ENCODE assay signal across 8 cellular contexts in the genomic region with DNA sequence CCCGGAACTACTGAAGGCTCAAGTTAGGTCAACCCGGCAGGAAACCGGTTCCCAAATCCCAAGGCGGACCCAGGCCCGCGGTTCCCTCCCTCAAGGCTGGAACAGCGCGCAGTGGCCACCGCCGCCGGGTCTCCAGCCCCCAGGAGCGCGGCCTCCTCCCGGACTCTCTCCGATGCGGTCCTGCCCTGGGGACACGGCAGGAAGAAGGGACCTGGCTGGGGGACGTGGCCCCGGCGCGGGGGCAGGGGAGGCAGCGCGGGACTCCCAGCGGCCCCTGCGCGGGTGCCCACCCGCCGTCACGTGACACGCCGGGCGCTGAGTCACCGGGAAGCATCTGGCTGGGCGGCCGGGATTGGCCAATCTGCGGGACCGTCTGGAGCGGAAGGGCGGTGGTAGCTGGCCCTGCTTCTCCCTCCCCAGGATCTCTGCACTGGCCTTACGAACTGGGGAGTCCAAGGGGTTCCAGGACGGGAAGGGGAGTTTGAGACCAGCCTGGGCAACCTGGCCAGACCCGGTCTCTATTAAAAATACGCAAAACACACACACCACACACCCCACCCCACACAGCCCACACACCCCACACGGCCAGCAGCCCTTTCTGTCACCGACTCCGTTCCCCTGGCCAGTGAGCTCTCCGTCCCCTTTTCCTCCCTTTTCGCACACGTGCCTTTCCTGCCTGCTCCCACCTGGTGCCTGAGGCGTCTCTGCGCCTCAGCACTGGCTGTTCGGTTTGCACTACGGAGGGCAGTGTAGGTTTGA. TPM values are rescaled to one million over a fixed set of nuclear protein-coding genes. Genes with fewer than 3 reads are reported as not detected.
DNase-seq lines count a peak whose midpoint lies in the region; ATAC-seq and TF ChIP-seq lines count a peak whose summit lies in the region.

No MANE protein-coding gene starts in this region.

- H4K20me1 ChIP-seq in fibroblast of lung (ENCODE audit: control insufficient read depth, extremely low read depth, insufficient read depth, low read length), result no peaks in the 10 kb centered on the region

- DNase-seq in DMS79 treated with DMSO at 0.1 percent for 48 hours (lab: John Stamatoyannopoulos, UW) (peak; percentile 90), LHCN-M2 (ENCODE audit: low read depth) (peak; percentile 94), RPMI7951 (ENCODE audit: low read depth) (peak; percentile 96), fibroblast of lung (ENCODE audit: low read depth in 2 of 2) (peak; percentile 89 to 93), natural killer cell (peak; percentile 92)
- peak; percentile 81 to 86 for DNase-seq in activated T-helper 1 cell treated with anti-CD3 and anti-CD28 coated beads, Interleukin-2, amount 50 U/mL, for 16 hours (ENCODE audit: low read depth in 1 of 2, low spot score in 1 of 2)
- peak; percentile 89 for DNase-seq in stimulated activated naive CD4-positive, alpha-beta T cell treated with Interleukin-2 at 50 U/mL for 16 hours (lab: John Stamatoyannopoulos, UW)

- no peaks in the 10 kb centered on the region for H3K9me3 Mint-ChIP-seq in natural killer cell

- H3K4me1 ChIP-seq in fibroblast of lung (ENCODE audit: control insufficient read depth, extremely low read depth, insufficient read depth, low read length), result peaks cover 27% of the 10 kb centered on the region

- H3K27ac Mint-ChIP-seq in natural killer cell, result peak overlapping the region; percentile 94 to 99

- H3K36me3 Mint-ChIP-seq in natural killer cell, result no peaks in the 10 kb centered on the region

- no peaks in the 10 kb centered on the region for H3K27me3 Mint-ChIP-seq in natural killer cell (ENCODE audit: low read depth in 2 of 2)

- peaks cover 15 to 16% of the 10 kb centered on the region in 2 donors for H3K4me1 Mint-ChIP-seq in natural killer cell

- no peaks in the 10 kb centered on the region for H3K27me3 ChIP-seq in fibroblast of lung (ENCODE audit: control insufficient read depth, insufficient read depth, low read length)

- H3K9me3 ChIP-seq in fibroblast of lung (ENCODE audit: control insufficient read depth, insufficient read depth, low read depth, low read length), result no peaks in the 10 kb centered on the region

- peak overlapping the region; percentile 98 for H3K4me3 Mint-ChIP-seq in natural killer cell

- peak overlapping the region; percentile 99 for H3K27ac ChIP-seq in fibroblast of lung (ENCODE audit: insufficient read depth, low read length)

- H3K4me3 ChIP-seq in fibroblast of lung (replicated peaks in 1 of 4; ENCODE audit: control extremely low read depth in 1 of 4, insufficient read depth in 1 of 4, low read depth in 3 of 4, low read length in 4 of 4), result peak overlapping the region; percentile 43 to 85 (median 70)

- H3K36me3 ChIP-seq in fibroblast of lung (ENCODE audit: control insufficient read depth, insufficient read depth, low read length), result no peaks in the 10 kb centered on the region

- peak overlapping the region; percentile 89 for H3K4me2 ChIP-seq in fibroblast of lung (ENCODE audit: extremely low read depth, insufficient read depth, low read length)

- no peak overlapping the region for H2AFZ ChIP-seq in fibroblast of lung (ENCODE audit: low read length)

- peaks cover 50% of the 10 kb centered on the region for H3K79me2 ChIP-seq in fibroblast of lung (ENCODE audit: control insufficient read depth, insufficient read depth, low read length)

- no peak for TF ChIP-seq CTCF in fibroblast of lung (conservative IDR thresholded peaks at IDR 0.05 in 1 of 2, IDR thresholded peaks at IDR 0.05 in 1 of 2; ENCODE audit: low read depth in 1 of 2, low read length in 2 of 2)
- no peak for TF ChIP-seq CTCF in natural killer cell (IDR thresholded peaks at IDR 0.05)

- H3K9ac ChIP-seq in fibroblast of lung (ENCODE audit: insufficient read depth, low read length), result peak overlapping the region; percentile 99

- intact Hi-C loops in natural killer cell (cut with micrococcal nuclease), result loop anchor here (1.0 to 2.0 kb wide), 2 partner anchors 20 to 47 kb away; no protein-coding TSS in a partner anchor

- ATAC-seq in GM21825 (IDR thresholded peaks at IDR 0.05; ENCODE audit: unreplicated experiment) (peak; percentile 71), natural killer cell (peak; percentile 84 to 94 (median 92))

RNA-seq across cellular contexts. Expression of gene MALAT1, which starts 21.4 kb away (rescaled TPM):
- total RNA-seq in LHCN-M2 (2014; rRNA removed), result 1,575 and 2,461 TPM in 2 replicates
- 343 TPM for polyA plus RNA-seq in LHCN-M2 (2012)
- 481 and 510 TPM in 2 replicates for total RNA-seq in RPMI7951 (2014; rRNA removed; shearing (Covaris generic))
- total RNA-seq in fibroblast of lung, result 14,068 and 21,991 TPM in 2 replicates
- polyA plus RNA-seq in fibroblast of lung, result 482 and 583 TPM in 2 replicates
- polyA plus RNA-seq in fibroblast of lung (2012), result 274 and 335 TPM in 2 replicates
- 1,820 and 2,014 TPM in 2 replicates for polyA minus RNA-seq in fibroblast of lung (ENCODE audit: low replicate concordance)
- over 10,000 TPM; 32,911 to 36,726 (median 33,502) TPM for total RNA-seq in natural killer cell

RNA-seq across cellular contexts. Expression of gene SCYL1, which starts 47.4 kb away (rescaled TPM):
- total RNA-seq in LHCN-M2 (2014; rRNA removed) (104 and 113 TPM in 2 replicates), fibroblast of lung (73.2 and 84.6 TPM in 2 replicates), natural killer cell (10 to 100 TPM; 61.7 to 79.9 (median 71.3) TPM)
- 81.2 TPM for polyA plus RNA-seq in LHCN-M2 (2012)
- 64.1 and 65.7 TPM in 2 replicates for total RNA-seq in RPMI7951 (2014; rRNA removed; shearing (Covaris generic))
- polyA plus RNA-seq in fibroblast of lung, result 58.2 and 62.3 TPM in 2 replicates
- polyA plus RNA-seq in fibroblast of lung (2012), result 71.8 and 83.3 TPM in 2 replicates
- 160 and 182 TPM in 2 replicates for polyA minus RNA-seq in fibroblast of lung (ENCODE audit: low replicate concordance)

RNA-seq across cellular contexts. Expression of gene NEAT1, which starts 54.9 kb away (rescaled TPM):
- 29.4 and 37.8 TPM in 2 replicates for total RNA-seq in LHCN-M2 (2014; rRNA removed)
- 88.5 TPM for polyA plus RNA-seq in LHCN-M2 (2012)
- 3.5 and 4.7 TPM in 2 replicates for total RNA-seq in RPMI7951 (2014; rRNA removed; shearing (Covaris generic))
- 177 and 299 TPM in 2 replicates for total RNA-seq in fibroblast of lung
- polyA plus RNA-seq in fibroblast of lung, result 40.6 and 40.9 TPM in 2 replicates
- polyA plus RNA-seq in fibroblast of lung (2012), result 140 and 151 TPM in 2 replicates
- polyA minus RNA-seq in fibroblast of lung (ENCODE audit: low replicate concordance), result 61.4 and 179 TPM in 2 replicates
- total RNA-seq in natural killer cell, result 1,000 to 10,000 TPM; 1,031 to 1,768 (median 1,493) TPM

Comparison
In these comparisons a context has a peak if more than half of its experiments do, and no peak if none do; other contexts are left out.
1. Peak in every context shown above with its lines: DNase-seq, ATAC-seq, H3K4me3 ChIP-seq and H3K27ac ChIP-seq.